In the genomic region with DNA sequence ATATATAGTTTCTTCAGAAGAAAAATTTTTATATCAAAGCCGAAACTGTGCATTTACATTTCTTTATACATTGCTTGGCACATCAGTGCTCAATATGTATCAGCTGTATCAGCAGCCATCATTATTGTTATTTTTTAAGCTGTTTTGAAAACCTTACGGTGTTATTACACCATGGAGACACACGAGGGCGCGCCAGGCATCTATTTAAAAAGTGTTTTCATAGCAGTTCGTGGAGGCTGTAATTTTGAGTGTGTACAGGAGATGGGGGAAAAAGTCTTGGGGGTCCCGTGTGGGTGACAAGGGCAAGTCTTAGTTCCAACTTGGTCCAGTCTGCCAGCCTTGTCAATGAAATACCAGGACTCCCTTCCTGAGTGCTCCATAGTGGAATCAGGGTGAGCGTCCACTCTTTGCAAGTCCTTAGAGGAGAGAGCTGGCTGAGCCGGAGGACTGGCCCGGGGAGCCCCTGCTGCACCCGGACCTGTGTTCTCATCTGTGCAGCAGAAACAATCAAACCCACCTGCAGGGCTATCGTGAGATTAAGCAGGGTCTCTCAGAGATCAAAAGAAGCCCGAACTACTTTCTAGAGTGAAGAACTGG, we compare ENCODE assay signal across 9 cellular contexts. TPM values are rescaled to one million over a fixed set of nuclear protein-coding genes. Genes with fewer than 3 reads are reported as not detected.
A peak's percentile ranks its signal among the peaks of the same experiment; 100 is the strongest.
DNase-seq lines count a peak whose midpoint lies in the region; ATAC-seq and TF ChIP-seq lines count a peak whose summit lies in the region.
"Had no signal": no experiment of that assay in that cellular context is flagged by ENCODE, and none has a peak within 500 bp of the region (broad histone marks: within the 10 kb centered on the region; RNA-seq: fewer than 3 reads in every experiment).

No MANE protein-coding gene starts in this region.

- no peak overlapping the region for H3K27ac ChIP-seq in psoas muscle

- WGBS in psoas muscle, 3 donors: 16 to 19% (median 18%) methylated on average over 13 of the region's 13 CpGs

- H3K9me3 ChIP-seq in psoas muscle: no peaks in the 10 kb centered on the region

- H3K27me3 ChIP-seq in psoas muscle (ENCODE audit: insufficient read depth in 3 of 3, low read length in 2 of 3): peaks cover 0 to 10% (median 0%) of the 10 kb centered on the region in 3 donors

- in situ Hi-C loops in KBM-7 (cut with MboI; ENCODE audit: low pct_unique_long_range_greater_than_20kb, low sequenced_read_pairs): loop anchor here (25.0 kb wide), 1 partner anchor 410 kb away; no protein-coding TSS in a partner anchor

- intact Hi-C loops in Calu3 (cut with micrococcal nuclease; ENCODE audit: unreplicated experiment): loop anchor here (1.0 to 5.0 kb wide), 3 partner anchors 398 to 630 kb away; no protein-coding TSS in a partner anchor
- intact Hi-C loops in psoas muscle (cut with DNase I): no loop called here

- H3K36me3 Mint-ChIP-seq in Calu3 (ENCODE audit: insufficient read depth, unreplicated experiment): no peaks in the 10 kb centered on the region

- peak; percentile 82 for TF ChIP-seq CTCF in Calu3 (IDR thresholded peaks at IDR 0.05; ENCODE audit: unreplicated experiment)
- peak; percentile 53 for TF ChIP-seq CTCF in psoas muscle (IDR thresholded peaks at IDR 0.05)

- no TSS peak for BruUV-seq in Calu3 (replicated peaks; lab: Mats Ljungman, UMichigan)

- no peaks in the 10 kb centered on the region for H3K9me3 Mint-ChIP-seq in Calu3 (ENCODE audit: low read depth, unreplicated experiment)

- no peak overlapping the region for H3K4me3 ChIP-seq in psoas muscle

- H3K27me3 Mint-ChIP-seq in Calu3 (ENCODE audit: unreplicated experiment): no peaks in the 10 kb centered on the region

- H3K4me3 Mint-ChIP-seq in Calu3 (ENCODE audit: low read depth, unreplicated experiment): peak overlapping the region; percentile 0

- CTCF ChIA-PET in Calu3 (lab: Charles Lee): interaction anchor here (0.5 to 2.7 kb wide), 18 partner anchors 10 to 634 kb away, joined by 3 to 22 read pairs (median 4); no protein-coding TSS in a partner anchor

- H3K4me1 ChIP-seq in psoas muscle: no peaks in the 10 kb centered on the region

- H3K4me1 Mint-ChIP-seq in Calu3 (ENCODE audit: low read depth, unreplicated experiment): peaks cover 12% of the 10 kb centered on the region

- no peaks in the 10 kb centered on the region for H3K36me3 ChIP-seq in psoas muscle (ENCODE audit: insufficient read depth in 1 of 2, low read depth in 1 of 2)

- no peak for ATAC-seq in psoas muscle
- no peak for ATAC-seq in GM21526 (IDR thresholded peaks at IDR 0.05; ENCODE audit: low FRiP score, unreplicated experiment)
- ATAC-seq in GM21825 (IDR thresholded peaks at IDR 0.05; ENCODE audit: unreplicated experiment): no peak

- DNase-seq in Calu3 (peak; percentile 80), KBM-7 (peak; percentile 64), RKO (ENCODE audit: low spot score) (peak; percentile 77), germinal center (ENCODE audit: low spot score) (peak; percentile 36), psoas muscle (peak; percentile 34 to 74)
- DNase-seq in activated effector memory CD4-positive, alpha-beta T cell treated with anti-CD3 and anti-CD28 coated beads, Interleukin-2, amount 50 U/mL, for 16 hours: peak; percentile 77

- no peak overlapping the region for H3K27ac Mint-ChIP-seq in Calu3 (ENCODE audit: unreplicated experiment)

RNA-seq across cellular contexts. Expression of gene SLC2A10, which starts 43.3 kb away (rescaled TPM):
- total RNA-seq in Calu3 (2022) (24.0 and 24.9 TPM in 2 replicates), psoas muscle (1 to 10 TPM in 3 of 4 donors, under 1 TPM in 1; 0.40 to 1.7 (median 1.3) TPM)
- polyA plus RNA-seq in psoas muscle: 1 to 10 TPM in 1 of 3 donors, under 1 TPM in 2; 0.61 to 1.3 (median 0.84) TPM
- total RNA-seq: T-helper 1 cell treated with Interleukin-12 subunit alpha and Interleukin-12 subunit beta and Interleukin-4 antibody, amounts not matched to agents 30 ng/mL and 1 ng/mL, for 36 hours had no signal
